Comparison of ENCODE assay signal across 18 cellular contexts in genomic region chr6:144722214-144722737, GRCh38.
A peak's percentile ranks its signal among the peaks of the same experiment; 100 is the strongest.
DNase-seq lines count a peak whose midpoint lies in the region; ATAC-seq and TF ChIP-seq lines count a peak whose summit lies in the region.
"Had no signal": no experiment of that assay in that cellular context is flagged by ENCODE, and none has a peak within 500 bp of the region (broad histone marks: within the 10 kb centered on the region; RNA-seq: fewer than 3 reads in every experiment).

No MANE protein-coding gene starts in this region.

- H3K27ac Mint-ChIP-seq in activated naive CD8-positive, alpha-beta T cell treated with anti-CD3 and anti-CD28 coated beads for 36 hours, result peak overlapping the region; percentile 39
- peak overlapping the region; percentile 58 to 73 for H3K27ac Mint-ChIP-seq in natural killer cell

- no peaks in the 10 kb centered on the region for H3K27me3 Mint-ChIP-seq in activated naive CD8-positive, alpha-beta T cell treated with anti-CD3 and anti-CD28 coated beads for 36 hours
- no peaks in the 10 kb centered on the region for H3K27me3 Mint-ChIP-seq in natural killer cell (ENCODE audit: low read depth in 2 of 2)
- H3K27me3 Mint-ChIP-seq: IgD-negative memory B cell had no signal

- no peak for ATAC-seq in natural killer cell
- no peak for ATAC-seq in HG03442 (IDR thresholded peaks at IDR 0.05; ENCODE audit: unreplicated experiment)
- ATAC-seq: Panc1 had no signal

- peaks cover 36% of the 10 kb centered on the region for H3K4me1 Mint-ChIP-seq in activated naive CD8-positive, alpha-beta T cell treated with anti-CD3 and anti-CD28 coated beads for 36 hours
- H3K4me1 Mint-ChIP-seq in natural killer cell, result peaks cover 52 to 72% of the 10 kb centered on the region in 2 donors

- DNase-seq in EH (ENCODE audit: low read depth) (peak; percentile 72), HT1080 (ENCODE audit: low read depth) (peak; percentile 74), natural killer cell (no peak), head of caudate nucleus (no peak)
- no peak for DNase-seq in activated naive CD8-positive, alpha-beta T cell treated with anti-CD3 and anti-CD28 coated beads for 36 hours
- DNase-seq in activated effector memory CD4-positive, alpha-beta T cell treated with anti-CD3 and anti-CD28 coated beads, Interleukin-2, amount 50 U/mL, for 16 hours, result no peak
- DNase-seq: activated CD4-positive, CD25-positive, alpha-beta regulatory T cell; anterior cingulate cortex; Caco-2; colonic mucosa; H7; MM.1S; NCI-H1694; nucleus accumbens; stimulated activated naive CD4-positive, alpha-beta T cell had no signal

- TF ChIP-seq CTCF in natural killer cell (IDR thresholded peaks at IDR 0.05), result no peak

- intact Hi-C loops in natural killer cell (cut with micrococcal nuclease) (loop anchor here (5.0 kb wide), 1 partner anchor 140 kb away; no protein-coding TSS in a partner anchor), head of caudate nucleus (cut with DNase I) (no loop called here)

- peaks cover 39% of the 10 kb centered on the region for H3K36me3 Mint-ChIP-seq in activated naive CD8-positive, alpha-beta T cell treated with anti-CD3 and anti-CD28 coated beads for 36 hours
- H3K36me3 Mint-ChIP-seq in natural killer cell, result peaks cover 7% of the 10 kb centered on the region

- peaks cover 3% of the 10 kb centered on the region for H3K9me3 Mint-ChIP-seq in activated naive CD8-positive, alpha-beta T cell treated with anti-CD3 and anti-CD28 coated beads for 36 hours
- H3K9me3 Mint-ChIP-seq in natural killer cell, result peaks cover 0 to 3% of the 10 kb centered on the region in 2 donors

- no peak overlapping the region for H3K4me3 Mint-ChIP-seq in activated naive CD8-positive, alpha-beta T cell treated with anti-CD3 and anti-CD28 coated beads for 36 hours
- H3K4me3 Mint-ChIP-seq in natural killer cell, result no peak overlapping the region
- H3K4me3 Mint-ChIP-seq: IgD-negative memory B cell had no signal

Comparison
In these comparisons a context has a peak if more than half of its experiments do, and no peak if none do; other contexts are left out.
1. DNase-seq: peak in EH (single experiment) and HT1080 (single experiment); none in activated naive CD8-positive, alpha-beta T cell treated with anti-CD3 and anti-CD28 coated beads for 36 hours (single experiment), natural killer cell (single experiment), head of caudate nucleus (0 of 42) and activated effector memory CD4-positive, alpha-beta T cell treated with anti-CD3 and anti-CD28 coated beads, Interleukin-2, amount 50 U/mL, for 16 hours (single experiment).